10 cellular contexts compared by ENCODE assay signal in the genomic region with DNA sequence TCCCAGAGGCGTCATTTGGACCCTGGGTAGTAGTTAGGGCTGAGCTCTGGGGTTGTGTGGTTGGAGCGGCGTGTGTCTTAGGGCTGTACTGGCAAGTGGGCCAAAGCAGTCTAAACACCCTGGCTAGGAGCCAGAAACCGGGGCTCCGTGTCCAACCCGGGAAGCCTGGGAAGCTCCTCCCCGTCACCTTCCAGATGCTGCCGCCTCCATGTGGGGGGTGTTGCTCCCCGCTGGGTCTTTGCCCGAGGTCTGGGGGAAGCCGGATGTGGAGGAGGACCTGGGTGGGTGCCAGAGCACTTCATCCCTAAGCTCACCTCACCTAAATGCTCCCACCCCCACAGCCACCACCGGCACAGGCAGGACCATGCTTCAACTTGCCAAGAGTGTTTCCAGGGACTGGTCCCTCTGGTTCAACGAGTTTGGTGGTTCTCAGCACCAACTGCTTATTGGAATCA. TPM values are rescaled to one million over a fixed set of nuclear protein-coding genes. Genes with fewer than 3 reads are reported as not detected.
DNase-seq lines count a peak whose midpoint lies in the region; ATAC-seq and TF ChIP-seq lines count a peak whose summit lies in the region.
"Had no signal": no experiment of that assay in that cellular context is flagged by ENCODE, and none has a peak within 500 bp of the region (broad histone marks: within the 10 kb centered on the region; RNA-seq: fewer than 3 reads in every experiment).

No MANE protein-coding gene starts in this region.

- TF ChIP-seq RAD21 in Ishikawa (IDR thresholded peaks at IDR 0.05; ENCODE audit: low read depth), result peak; percentile 29; the same call in 1 of the 2 replicates

- peaks cover 96% of the 10 kb centered on the region for H3K79me2 ChIP-seq in smooth muscle cell (ENCODE audit: low read depth)

- TF ChIP-seq CTCF in heart right ventricle (IDR thresholded peaks at IDR 0.05), result no peak
- no peak for TF ChIP-seq CTCF in smooth muscle cell (IDR thresholded peaks at IDR 0.05; ENCODE audit: borderline replicate concordance, insufficient read depth, poor library complexity, severe bottlenecking)

- intact Hi-C loops in heart right ventricle (cut with DNase I), result loop anchor here in 1 of 10 donors (5.0 kb wide), 1 partner anchor 42 kb away; no protein-coding TSS in a partner anchor

- H3F3A ChIP-seq in smooth muscle cell (ENCODE audit: low read depth), result peaks cover 6% of the 10 kb centered on the region

- H3K27me3 ChIP-seq in heart right ventricle (no peaks in the 10 kb centered on the region), smooth muscle cell (ENCODE audit: low read depth) (no peaks in the 10 kb centered on the region), H7 (ENCODE audit: control insufficient read depth, insufficient read depth, low read length) (no peaks in the 10 kb centered on the region)

- peak overlapping the region in 1 of 10 donors; percentile 7 for H3K4me3 ChIP-seq in heart right ventricle
- no peak overlapping the region for H3K4me3 ChIP-seq in smooth muscle cell
- no peak overlapping the region for H3K4me3 ChIP-seq in H7 (ENCODE audit: insufficient read depth, low read depth, low read length)

- peak; percentile 88 for TF ChIP-seq EP300 in Ishikawa (IDR thresholded peaks at IDR 0.05; ENCODE audit: borderline replicate concordance)

- peaks cover 100% of the 10 kb centered on the region for H4K20me1 ChIP-seq in smooth muscle cell (ENCODE audit: low read depth)

- H2AFZ ChIP-seq in smooth muscle cell (ENCODE audit: low read depth), result no peak overlapping the region

- H3K36me3 ChIP-seq in heart right ventricle (peaks cover 0 to 13% (median 0%) of the 10 kb centered on the region in 9 donors), smooth muscle cell (ENCODE audit: low read depth) (no peaks in the 10 kb centered on the region), H7 (replicated peaks; ENCODE audit: control insufficient read depth, insufficient read depth, low read length) (no peaks in the 10 kb centered on the region; the same call in 1 of the 2 replicates)

- H3K9me3 ChIP-seq in heart right ventricle (no peaks in the 10 kb centered on the region), smooth muscle cell (replicated peaks; ENCODE audit: low read depth) (no peaks in the 10 kb centered on the region)

- no peak overlapping the region for H3K9ac ChIP-seq in smooth muscle cell (ENCODE audit: low read depth)

- ATAC-seq in heart right ventricle, result peak; percentile 25 to 72 (median 56)
- no peak for ATAC-seq in HG03139 (IDR thresholded peaks at IDR 0.05; ENCODE audit: unreplicated experiment)
- no peak for ATAC-seq in GM19455 (IDR thresholded peaks at IDR 0.05; ENCODE audit: unreplicated experiment)
- ATAC-seq: activated T-helper 17 cell treated with anti-CD3 and anti-CD28 coated beads, Interleukin-2, amount 50 U/mL, for 72 hours; T-cell had no signal

- no peak overlapping the region for H3K27ac ChIP-seq in heart right ventricle
- H3K27ac ChIP-seq in smooth muscle cell (ENCODE audit: low read depth), result peak overlapping the region; percentile 5

- H3K4me2 ChIP-seq in smooth muscle cell, result peak overlapping the region; percentile 42

- WGBS in heart right ventricle, 2 donors, result 14 to 23% methylated on average over 11 to 13 of the region's 13 CpGs
- 65% methylated on average over 13 of the region's 13 CpGs for WGBS in smooth muscle cell (ENCODE audit: low lambda C conversion rate)

- DNase-seq in NCI-H82 (lab: John Stamatoyannopoulos, UW), result peak; percentile 81
- peak; percentile 41 to 49 for DNase-seq in heart right ventricle
- DNase-seq in smooth muscle cell (lab: John Stamatoyannopoulos, UW; ENCODE audit: unreplicated experiment), result no peak
- DNase-seq in cortex of kidney (lab: John Stamatoyannopoulos, UW), result no peak
- no peak for DNase-seq in H7
- DNase-seq: T-cell had no signal

- H3K4me1 ChIP-seq in heart right ventricle, result peaks cover 8 to 56% (median 47%) of the 10 kb centered on the region in 9 donors
- peaks cover 27% of the 10 kb centered on the region for H3K4me1 ChIP-seq in smooth muscle cell (ENCODE audit: low read depth)

TF ChIP-seq in Ishikawa, 13 proteins besides CTCF, POLR2A, EP300 and RAD21:
- peak; percentile 97 for TF ChIP-seq NFIC (IDR thresholded peaks at IDR 0.05)
- TF ChIP-seq, protein P1, sequence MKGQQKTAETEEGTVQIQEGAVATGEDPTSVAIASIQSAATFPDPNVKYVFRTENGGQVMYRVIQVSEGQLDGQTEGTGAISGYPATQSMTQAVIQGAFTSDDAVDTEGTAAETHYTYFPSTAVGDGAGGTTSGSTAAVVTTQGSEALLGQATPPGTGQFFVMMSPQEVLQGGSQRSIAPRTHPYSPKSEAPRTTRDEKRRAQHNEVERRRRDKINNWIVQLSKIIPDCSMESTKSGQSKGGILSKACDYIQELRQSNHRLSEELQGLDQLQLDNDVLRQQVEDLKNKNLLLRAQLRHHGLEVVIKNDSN (IDR thresholded peaks at IDR 0.05), result 0 out of 2 replicates have a peak, but pooled peaks have one; percentile 8
- TF ChIP-seq TCF12 (IDR thresholded peaks at IDR 0.05; ENCODE audit: low read depth), result peak; percentile 91
- TF ChIP-seq TEAD4 (IDR thresholded peaks at IDR 0.05), result peak; percentile 72
- peak; percentile 43; the same call in 1 of the 2 replicates for TF ChIP-seq YY1 (IDR thresholded peaks at IDR 0.05; ENCODE audit: low read depth)
- peak; percentile 43; the same call in 1 of the 2 replicates for TF ChIP-seq ZBTB7A (IDR thresholded peaks at IDR 0.05; ENCODE audit: low read depth)
- TF ChIP-seq FOXM1 (IDR thresholded peaks at IDR 0.05; ENCODE audit: borderline replicate concordance, low read depth), result peak; percentile 60; the same call in 1 of the 2 replicates
- TF ChIP-seq, protein P2, sequence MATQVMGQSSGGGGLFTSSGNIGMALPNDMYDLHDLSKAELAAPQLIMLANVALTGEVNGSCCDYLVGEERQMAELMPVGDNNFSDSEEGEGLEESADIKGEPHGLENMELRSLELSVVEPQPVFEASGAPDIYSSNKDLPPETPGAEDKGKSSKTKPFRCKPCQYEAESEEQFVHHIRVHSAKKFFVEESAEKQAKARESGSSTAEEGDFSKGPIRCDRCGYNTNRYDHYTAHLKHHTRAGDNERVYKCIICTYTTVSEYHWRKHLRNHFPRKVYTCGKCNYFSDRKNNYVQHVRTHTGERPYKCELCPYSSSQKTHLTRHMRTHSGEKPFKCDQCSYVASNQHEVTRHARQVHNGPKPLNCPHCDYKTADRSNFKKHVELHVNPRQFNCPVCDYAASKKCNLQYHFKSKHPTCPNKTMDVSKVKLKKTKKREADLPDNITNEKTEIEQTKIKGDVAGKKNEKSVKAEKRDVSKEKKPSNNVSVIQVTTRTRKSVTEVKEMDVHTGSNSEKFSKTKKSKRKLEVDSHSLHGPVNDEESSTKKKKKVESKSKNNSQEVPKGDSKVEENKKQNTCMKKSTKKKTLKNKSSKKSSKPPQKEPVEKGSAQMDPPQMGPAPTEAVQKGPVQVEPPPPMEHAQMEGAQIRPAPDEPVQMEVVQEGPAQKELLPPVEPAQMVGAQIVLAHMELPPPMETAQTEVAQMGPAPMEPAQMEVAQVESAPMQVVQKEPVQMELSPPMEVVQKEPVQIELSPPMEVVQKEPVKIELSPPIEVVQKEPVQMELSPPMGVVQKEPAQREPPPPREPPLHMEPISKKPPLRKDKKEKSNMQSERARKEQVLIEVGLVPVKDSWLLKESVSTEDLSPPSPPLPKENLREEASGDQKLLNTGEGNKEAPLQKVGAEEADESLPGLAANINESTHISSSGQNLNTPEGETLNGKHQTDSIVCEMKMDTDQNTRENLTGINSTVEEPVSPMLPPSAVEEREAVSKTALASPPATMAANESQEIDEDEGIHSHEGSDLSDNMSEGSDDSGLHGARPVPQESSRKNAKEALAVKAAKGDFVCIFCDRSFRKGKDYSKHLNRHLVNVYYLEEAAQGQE (IDR thresholded peaks at IDR 0.05; ENCODE audit: low read depth), result no peak
- peak; percentile 90 for TF ChIP-seq EGR1 (IDR thresholded peaks at IDR 0.05)
- no peak for TF ChIP-seq TAF1 (IDR thresholded peaks at IDR 0.05; ENCODE audit: low read depth)
- TF ChIP-seq CEBPB (IDR thresholded peaks at IDR 0.05), result no peak; the same call in 1 of the 2 replicates
- 0 out of 2 replicates have a peak, but pooled peaks have one; percentile 11 for TF ChIP-seq CREB1 (IDR thresholded peaks at IDR 0.05; ENCODE audit: low read depth)
- TF ChIP-seq, protein P3, sequence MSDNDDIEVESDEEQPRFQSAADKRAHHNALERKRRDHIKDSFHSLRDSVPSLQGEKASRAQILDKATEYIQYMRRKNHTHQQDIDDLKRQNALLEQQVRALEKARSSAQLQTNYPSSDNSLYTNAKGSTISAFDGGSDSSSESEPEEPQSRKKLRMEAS (IDR thresholded peaks at IDR 0.05), result peak; percentile 82

RNA-seq across cellular contexts. Expression of a gene that starts 25.4 kb away (rescaled TPM):
- total RNA-seq in heart right ventricle (1 to 10 TPM; 2.1 to 8.0 (median 2.9) TPM), smooth muscle cell (10.4 and 12.7 TPM in 2 replicates)
- polyA plus RNA-seq in heart right ventricle (1 to 10 TPM; 1.1 to 1.3 TPM), smooth muscle cell (3.2 TPM in 2 replicates)
- 7.2 and 7.3 TPM in 2 replicates for total RNA-seq in H7 (2014; rRNA removed; shearing (Covaris generic))

Comparison
In these comparisons a context has a peak if more than half of its experiments do, and no peak if none do; other contexts are left out.
1. DNase-seq: peak in NCI-H82 (single experiment) and heart right ventricle (2 of 2); none in smooth muscle cell (single experiment), cortex of kidney (single experiment) and H7 (single experiment).
2. ATAC-seq: peak in heart right ventricle (8 of 8); none in HG03139 (single experiment) and GM19455 (single experiment).